Comparison of ENCODE assay signal across 1 cellular context in genomic region chr5:54551906-54552305, GRCh38.
TF ChIP-seq lines count a peak whose summit lies in the region.

No MANE protein-coding gene starts in this region.

TF ChIP-seq in GM23338, 12 proteins besides CTCF, POLR2A, EP300 and RAD21 (continued from another document):
- TF ChIP-seq ZNF462 (CRISPR knock-in tag; IDR thresholded peaks at IDR 0.05) (no peak), ZNF114 (CRISPR knock-in tag; IDR thresholded peaks at IDR 0.05) (no peak)
TF ChIP-seq in GM23338: peak in this region for 0.
